Comparison of ENCODE assay signal across 32 cellular contexts in the genomic region with DNA sequence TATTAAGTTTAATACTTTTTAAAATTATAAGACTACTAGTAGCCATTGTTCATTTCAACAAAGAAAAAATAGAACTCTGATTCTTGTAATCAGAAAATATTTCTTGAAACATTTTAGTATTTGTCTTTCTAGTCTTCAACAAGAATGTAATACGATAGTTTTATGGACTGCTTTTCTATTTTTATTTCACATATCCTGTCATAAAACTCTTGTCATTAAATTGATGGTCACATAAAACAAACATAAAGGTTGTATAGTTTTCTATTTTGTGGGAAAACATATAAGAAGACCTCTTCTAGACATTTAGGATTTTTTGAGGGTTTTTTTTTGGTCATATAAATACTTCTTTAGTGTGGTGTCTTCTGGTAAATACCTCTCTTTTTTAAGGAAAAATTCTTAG.
"Had no signal": no experiment of that assay in that cellular context is flagged by ENCODE, and none has a peak within 500 bp of the region (broad histone marks: within the 10 kb centered on the region; RNA-seq: fewer than 3 reads in every experiment).

No MANE protein-coding gene starts in this region.

- H3K27ac ChIP-seq: ascending aorta, body of pancreas, KMS-11, Peyer's patch, RWPE1, SJCRH30 had no signal

- H3K4me3 ChIP-seq: ascending aorta, body of pancreas, Peyer's patch, SJCRH30 had no signal

- H3K4me3 Mint-ChIP-seq: activated B cell treated with CpG ODN at 0.5 μM for 24 hours; activated CD4-positive, alpha-beta T cell treated with anti-CD3 and anti-CD28 coated beads, Interleukin-2, amount 10 ng/mL, durations not matched to agents 24 days and 14 days; activated CD8-positive, alpha-beta memory T cell treated with anti-CD3 and anti-CD28 coated beads, Interleukin-2, amount 10 ng/mL, durations not matched to agents 7 days and 5 days; activated naive CD8-positive, alpha-beta T cell treated with anti-CD3 and anti-CD28 coated beads, Interleukin-2, amount 50 U/mL, for 24 hours; activated T-cell treated with anti-CD3 and anti-CD28 coated beads, Interleukin-2, amount 50 U/mL, for 24 hours; activated T-helper 1 cell treated with anti-CD3 and anti-CD28 coated beads, Interleukin-12 subunit alpha, Interleukin-12 subunit beta, Interleukin-2, Interleukin-4 antibody, amounts not matched to agents 30 ng/mL and 10 ng/mL and 1 ng/mL, durations not matched to agents 14 hours and 24 hours and 36 hours had no signal

- H3K27ac Mint-ChIP-seq: activated B cell treated with CpG ODN at 0.5 μM for 24 hours; activated CD4-positive, alpha-beta T cell treated with anti-CD3 and anti-CD28 coated beads, Interleukin-2, amount 10 ng/mL, durations not matched to agents 24 days and 14 days; activated CD8-positive, alpha-beta memory T cell treated with anti-CD3 and anti-CD28 coated beads, Interleukin-2, amount 10 ng/mL, durations not matched to agents 7 days and 5 days; activated naive CD4-positive, alpha-beta T cell treated with anti-CD3 and anti-CD28 coated beads, Interleukin-2, amount 50 U/mL, for 72 hours; activated naive CD8-positive, alpha-beta T cell treated with anti-CD3 and anti-CD28 coated beads, Interleukin-2, amount 50 U/mL, for 24 hours; activated T-cell treated with anti-CD3 and anti-CD28 coated beads, Interleukin-2, amount 50 U/mL, for 24 hours; activated T-helper 1 cell treated with anti-CD3 and anti-CD28 coated beads, Interleukin-12 subunit alpha, Interleukin-12 subunit beta, Interleukin-2, Interleukin-4 antibody, amounts not matched to agents 30 ng/mL and 10 ng/mL and 1 ng/mL, durations not matched to agents 14 hours and 24 hours and 36 hours had no signal

- H3K27me3 Mint-ChIP-seq: activated B cell treated with CpG ODN at 0.5 μM for 24 hours; activated CD4-positive, alpha-beta T cell treated with anti-CD3 and anti-CD28 coated beads, Interleukin-2, amount 10 ng/mL, durations not matched to agents 24 days and 14 days; activated CD8-positive, alpha-beta memory T cell treated with anti-CD3 and anti-CD28 coated beads, Interleukin-2, amount 10 ng/mL, durations not matched to agents 7 days and 5 days; activated naive CD8-positive, alpha-beta T cell treated with anti-CD3 and anti-CD28 coated beads, Interleukin-2, amount 50 U/mL, for 24 hours; activated T-cell treated with anti-CD3 and anti-CD28 coated beads, Interleukin-2, amount 50 U/mL, for 24 hours had no signal

- DNase-seq: activated B cell treated with CpG ODN at 0.5 μM for 24 hours; activated CD4-positive, alpha-beta T cell treated with anti-CD3 and anti-CD28 coated beads for 1 hour; activated CD4-positive, alpha-beta T cell treated with anti-CD3 and anti-CD28 coated beads, Interleukin-2, amount 10 ng/mL, durations not matched to agents 24 days and 14 days; activated CD4-positive, alpha-beta T cell treated with anti-CD3 and anti-CD28 coated beads, Interleukin-2, amount 50 U/mL, for 48 hours; activated CD8-positive, alpha-beta memory T cell treated with anti-CD3 and anti-CD28 coated beads, Interleukin-2, amount 10 ng/mL, durations not matched to agents 7 days and 5 days; activated effector memory CD4-positive, alpha-beta T cell treated with anti-CD3 and anti-CD28 coated beads, Interleukin-2, amount 50 U/mL, for 16 hours; activated naive CD4-positive, alpha-beta T cell treated with Interleukin-2 at 50 U/mL for 16 hours; activated naive CD8-positive, alpha-beta T cell treated with anti-CD3 and anti-CD28 coated beads, Interleukin-2, amount 50 U/mL, for 24 hours; activated T-cell treated with anti-CD3 and anti-CD28 coated beads, Interleukin-2, amount 50 U/mL, for 24 hours; amniotic stem cell; body of pancreas; central memory CD4-positive, alpha-beta T cell; MM.1S; NCI-H1048; NCI-H146; NCI-H2029 treated with DMSO at 0.1 percent for 48 hours; NCI-H345; NCI-H510A treated with DMSO at 0.1 percent for 48 hours; NCI-H69; NK-92 treated with Interleukin-12 subunit alpha and Interleukin-12 subunit beta, amount 100 ng/mL, for 24 hours; OCI-M1; Peyer's patch; Right ventricle myocardium superior; SJCRH30; SW 1271 had no signal

- H3K4me1 Mint-ChIP-seq: activated B cell treated with CpG ODN at 0.5 μM for 24 hours; activated CD4-positive, alpha-beta T cell treated with anti-CD3 and anti-CD28 coated beads, Interleukin-2, amount 10 ng/mL, durations not matched to agents 24 days and 14 days; activated CD8-positive, alpha-beta memory T cell treated with anti-CD3 and anti-CD28 coated beads, Interleukin-2, amount 10 ng/mL, durations not matched to agents 7 days and 5 days had no signal

- H3K4me2 ChIP-seq: KMS-11 had no signal

- H3K9me3 Mint-ChIP-seq: activated B cell treated with CpG ODN at 0.5 μM for 24 hours; activated CD4-positive, alpha-beta T cell treated with anti-CD3 and anti-CD28 coated beads, Interleukin-2, amount 10 ng/mL, durations not matched to agents 24 days and 14 days; activated naive CD4-positive, alpha-beta T cell treated with anti-CD3 and anti-CD28 coated beads, Interleukin-2, amount 50 U/mL, for 72 hours; activated naive CD8-positive, alpha-beta T cell treated with anti-CD3 and anti-CD28 coated beads, Interleukin-2, amount 50 U/mL, for 24 hours; activated T-cell treated with anti-CD3 and anti-CD28 coated beads, Interleukin-2, amount 50 U/mL, for 24 hours; activated T-helper 1 cell treated with anti-CD3 and anti-CD28 coated beads, Interleukin-12 subunit alpha, Interleukin-12 subunit beta, Interleukin-2, Interleukin-4 antibody, amounts not matched to agents 30 ng/mL and 10 ng/mL and 1 ng/mL, durations not matched to agents 14 hours and 24 hours and 36 hours had no signal

- H3K9me3 ChIP-seq: ascending aorta, body of pancreas, Peyer's patch, SJCRH30 had no signal

- FAIRE-seq: bronchial epithelial cell had no signal

- H3K4me1 ChIP-seq: ascending aorta, body of pancreas, Peyer's patch, SJCRH30 had no signal

- ATAC-seq: activated CD8-positive, alpha-beta memory T cell treated with anti-CD3 and anti-CD28 coated beads, Interleukin-2, amount 10 ng/mL, durations not matched to agents 7 days and 5 days; activated naive CD4-positive, alpha-beta T cell treated with anti-CD3 and anti-CD28 coated beads, Interleukin-2, amount 50 U/mL, for 72 hours; activated naive CD8-positive, alpha-beta T cell treated with anti-CD3 and anti-CD28 coated beads, Interleukin-2, amount 50 U/mL, for 24 hours; body of pancreas; SK-N-SH treated with all-trans-retinoic acid at 6 μM for 48 hours had no signal

- H3K27me3 ChIP-seq: ascending aorta, body of pancreas, Peyer's patch, SJCRH30 had no signal

- H3K9ac ChIP-seq: KMS-11 had no signal
